9 cellular contexts compared by ENCODE assay signal in the genomic region with DNA sequence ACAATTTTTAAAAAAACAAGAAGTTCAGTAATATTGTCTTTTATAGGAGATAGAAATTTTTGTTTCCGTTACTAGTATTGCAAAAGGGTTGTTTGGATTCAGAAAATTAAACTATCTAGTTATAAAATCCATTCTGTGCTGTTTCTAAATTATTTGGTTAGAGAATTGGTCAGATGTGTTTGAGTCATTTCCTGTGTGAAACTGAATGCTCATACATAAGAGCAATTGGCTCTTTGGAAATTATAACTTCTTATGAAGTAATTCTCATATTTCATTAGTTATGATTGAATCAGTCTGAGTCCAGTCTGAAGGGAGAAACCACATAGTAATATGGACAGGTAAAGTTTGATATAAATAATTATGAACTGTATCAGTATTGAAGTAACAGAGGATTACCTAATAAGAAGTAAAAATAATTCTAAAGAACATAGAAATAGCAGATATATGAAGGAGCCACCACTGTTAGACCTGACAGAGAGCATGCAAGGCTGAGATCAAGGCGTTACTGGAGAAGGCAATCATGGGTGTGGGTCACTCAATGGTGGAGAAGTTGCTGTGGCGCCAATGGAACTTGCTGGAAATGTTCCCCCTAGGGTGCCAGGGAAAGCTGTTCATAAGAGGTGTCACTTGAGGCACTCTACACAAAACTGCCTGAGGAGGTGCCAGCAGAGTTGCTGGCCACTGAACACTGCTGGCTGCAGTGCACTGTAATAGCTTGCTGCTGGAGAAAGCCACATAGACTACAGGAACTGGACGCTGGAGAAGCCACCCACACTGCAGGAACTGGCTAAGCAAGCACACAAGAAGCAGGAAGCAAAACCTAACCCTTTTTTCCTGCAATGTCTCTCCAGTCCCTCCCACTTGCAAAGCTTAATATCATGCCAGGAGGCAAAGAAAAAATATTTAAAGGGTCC. TPM values are rescaled to one million over a fixed set of nuclear protein-coding genes. Genes with fewer than 3 reads are reported as not detected.
A peak's percentile ranks its signal among the peaks of the same experiment; 100 is the strongest.
DNase-seq lines count a peak whose midpoint lies in the region; ATAC-seq lines count a peak whose summit lies in the region.
"Had no signal": no experiment of that assay in that cellular context is flagged by ENCODE, and none has a peak within 500 bp of the region (broad histone marks: within the 10 kb centered on the region; RNA-seq: fewer than 3 reads in every experiment).

No MANE protein-coding gene starts in this region.

- intact Hi-C loops in Right ventricle myocardium superior (cut with DNase I) = no loop called here

- DNase-seq in activated CD4-positive, CD25-positive, alpha-beta regulatory T cell treated with anti-CD3 and anti-CD28 coated beads, Interleukin-2, amount 50 U/mL, for 72 hours = no peak
- peak in 1 of 34 experiments; percentile 2 for DNase-seq in T-cell
- DNase-seq in Right ventricle myocardium superior = peak; percentile 68
- peak; percentile 68 for DNase-seq in stromal cell of bone marrow (ENCODE audit: low read depth)
- no peak for DNase-seq in NCI-H2081 treated with DMSO at 0.1 percent for 48 hours (lab: John Stamatoyannopoulos, UW)

- peak; percentile 61 to 74 for ATAC-seq in activated CD4-positive, CD25-positive, alpha-beta regulatory T cell treated with anti-CD3 and anti-CD28 coated beads, Interleukin-2, amount 50 U/mL, for 24 hours
- ATAC-seq in HG03095 (IDR thresholded peaks at IDR 0.05; ENCODE audit: unreplicated experiment) (peak; percentile 51), T-cell (replicated peaks in 1 of 4) (no peak), Right ventricle myocardium superior (ENCODE audit: poor library complexity) (peak; percentile 86), HG02798 (IDR thresholded peaks at IDR 0.05; ENCODE audit: poor library complexity, unreplicated experiment) (no peak)

- CTCF ChIA-PET in T-cell (lab: Charles Lee) = interaction anchor here in 1 of 2 donors (0.9 kb wide), 1 partner anchor 90 kb away, joined by 3 read pairs; no protein-coding TSS in a partner anchor

- POLR2A ChIA-PET in T-cell (lab: Charles Lee) = no interaction called here

- no peak overlapping the region for H3K4me3 Mint-ChIP-seq in T-cell

- H3K4me1 Mint-ChIP-seq in T-cell = peaks cover 11 to 14% (median 11%) of the 10 kb centered on the region in 3 donors

- H3K9me3 Mint-ChIP-seq in T-cell = peaks cover 0 to 5% (median 2%) of the 10 kb centered on the region in 3 donors

- H3K27ac Mint-ChIP-seq in T-cell = peak overlapping the region; percentile 17 to 68

- H3K27me3 Mint-ChIP-seq in T-cell = peaks cover 1 to 4% of the 10 kb centered on the region in 2 donors

- H3K36me3 Mint-ChIP-seq in T-cell = peaks cover 16% of the 10 kb centered on the region

RNA-seq across cellular contexts. Expression of gene FAP, which starts 18.0 kb away (rescaled TPM):
- total RNA-seq in T-cell (under 1 TPM in 2 of 5 donors, not detected in 3; 0.85 to 0.88 TPM), Right ventricle myocardium superior (0.62 TPM)
- total RNA-seq: activated CD8-positive, alpha-beta memory T cell treated with anti-CD3 and anti-CD28 coated beads for 36 hours had no signal

RNA-seq across cellular contexts. Expression of gene IFIH1, which starts 57.2 kb away (rescaled TPM):
- total RNA-seq in T-cell (10 to 100 TPM; 25.1 to 34.1 (median 29.2) TPM), Right ventricle myocardium superior (5.3 TPM)

Comparison
In these comparisons a context has a peak if more than half of its experiments do, and no peak if none do; other contexts are left out.
1. ATAC-seq: peak in activated CD4-positive, CD25-positive, alpha-beta regulatory T cell treated with anti-CD3 and anti-CD28 coated beads, Interleukin-2, amount 50 U/mL, for 24 hours (2 of 2), HG03095 (single experiment) and Right ventricle myocardium superior (single experiment); none in T-cell (0 of 4) and HG02798 (single experiment).
2. DNase-seq: peak in Right ventricle myocardium superior (single experiment) and stromal cell of bone marrow (single experiment); none in activated CD4-positive, CD25-positive, alpha-beta regulatory T cell treated with anti-CD3 and anti-CD28 coated beads, Interleukin-2, amount 50 U/mL, for 72 hours (single experiment) and NCI-H2081 treated with DMSO at 0.1 percent for 48 hours (single experiment).